25 cellular contexts compared by ENCODE assay signal in the genomic region with DNA sequence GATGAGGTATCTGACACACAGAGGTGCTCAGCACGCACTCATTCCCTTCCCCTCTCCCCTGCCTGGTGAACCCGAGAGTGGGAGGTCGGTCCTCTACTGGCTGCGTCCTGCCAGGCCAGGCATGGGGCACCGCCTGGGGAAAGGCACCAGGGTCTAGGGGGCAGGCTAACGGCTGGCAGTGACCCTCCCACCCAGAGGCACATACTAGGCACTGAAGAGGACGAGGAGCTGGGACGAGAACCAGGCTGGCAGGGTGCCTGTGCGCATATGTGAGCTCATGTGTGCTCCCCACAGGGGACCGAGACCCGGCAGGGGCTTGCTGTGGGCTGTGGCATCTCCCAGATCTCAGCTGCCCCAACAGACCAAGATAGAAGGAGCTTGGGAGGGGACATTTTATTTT.
DNase-seq lines count a peak whose midpoint lies in the region; TF ChIP-seq lines count a peak whose summit lies in the region.
"Had no signal": no experiment of that assay in that cellular context is flagged by ENCODE, and none has a peak within 500 bp of the region (broad histone marks: within the 10 kb centered on the region; RNA-seq: fewer than 3 reads in every experiment).

No MANE protein-coding gene starts in this region.

- DNase-seq in hepatocyte (ENCODE audit: low spot score), result no peak
- DNase-seq in smooth muscle cell (lab: John Stamatoyannopoulos, UW; ENCODE audit: unreplicated experiment), result no peak
- DNase-seq in foreskin fibroblast, result no peak
- no peak for DNase-seq in activated T-helper 1 cell treated with anti-CD3 and anti-CD28 coated beads, Interleukin-12 subunit alpha, Interleukin-12 subunit beta, Interleukin-2, Interleukin-4 antibody, amounts not matched to agents 30 ng/mL and 10 ng/mL and 1 ng/mL, durations not matched to agents 14 hours and 24 hours and 36 hours (ENCODE audit: low spot score)
- no peak for DNase-seq in tibial artery
- DNase-seq: activated CD4-positive, alpha-beta memory T cell treated with anti-CD3 and anti-CD28 coated beads for 36 hours; activated CD4-positive, CD25-positive, alpha-beta regulatory T cell treated with anti-CD3 and anti-CD28 coated beads, Interleukin-2, amount 50 U/mL, for 72 hours; activated naive CD4-positive, alpha-beta T cell treated with Interleukin-2 at 50 U/mL for 16 hours; COR-L47; Karpas-422; MV-4-11; NCI-H1436; NCI-H2081; NCI-H2227 treated with DMSO at 0.1 percent for 48 hours; NCI-H526; PC-9; stimulated activated naive CD4-positive, alpha-beta T cell had no signal

- WGBS in hepatocyte (ENCODE audit: low lambda C conversion rate, missing lambda C conversion rate), result 86% methylated on average over 11 of the region's 11 CpGs
- 88% methylated on average over 11 of the region's 11 CpGs for WGBS in smooth muscle cell (ENCODE audit: low lambda C conversion rate)

- H3K4me3 ChIP-seq in BLaER1, result no peak overlapping the region
- no peak overlapping the region for H3K4me3 ChIP-seq in hepatocyte
- no peak overlapping the region for H3K4me3 ChIP-seq in smooth muscle cell
- no peak overlapping the region for H3K4me3 ChIP-seq in foreskin fibroblast (ENCODE audit: low read depth in 1 of 2, low read length in 2 of 2)
- H3K4me3 ChIP-seq in tibial artery, result no peak overlapping the region
- H3K4me3 ChIP-seq: body of pancreas, GM12878, HAP-1, neural progenitor cell, PC-9 had no signal

- no peak for TF ChIP-seq CTCF in VCaP (conservative IDR thresholded peaks at IDR 0.05)
- TF ChIP-seq CTCF in hepatocyte (IDR thresholded peaks at IDR 0.05; ENCODE audit: poor library complexity), result no peak
- TF ChIP-seq CTCF in smooth muscle cell (IDR thresholded peaks at IDR 0.05; ENCODE audit: borderline replicate concordance, insufficient read depth, poor library complexity, severe bottlenecking), result no peak
- no peak for TF ChIP-seq CTCF in foreskin fibroblast (IDR thresholded peaks at IDR 0.05; ENCODE audit: low read depth, low read length)
- TF ChIP-seq CTCF in tibial artery (IDR thresholded peaks at IDR 0.05), result no peak

- H3K9me3 Mint-ChIP-seq in activated T-helper 1 cell treated with anti-CD3 and anti-CD28 coated beads, Interleukin-12 subunit alpha, Interleukin-12 subunit beta, Interleukin-2, Interleukin-4 antibody, amounts not matched to agents 30 ng/mL and 10 ng/mL and 1 ng/mL, durations not matched to agents 14 hours and 24 hours and 36 hours, result no peaks in the 10 kb centered on the region
- H3K9me3 Mint-ChIP-seq: activated CD4-positive, alpha-beta memory T cell treated with anti-CD3 and anti-CD28 coated beads for 36 hours; dendritic cell treated with granulocyte-macrophage colony-stimulating factor and Interleukin-4, amounts not matched to agents 40 ng/mL and 50 ng/mL, for 4 days; neural progenitor cell; T-helper 1 cell treated with Interleukin-12 subunit alpha and Interleukin-12 subunit beta and Interleukin-4 antibody, amounts not matched to agents 30 μg/mL and 1 μg/mL, for 36 hours had no signal

- no peaks in the 10 kb centered on the region for H3K9me2 ChIP-seq in hepatocyte (replicated peaks; ENCODE audit: insufficient read depth)

- H3K79me2 ChIP-seq in hepatocyte, result peaks cover 7% of the 10 kb centered on the region
- peaks cover 12% of the 10 kb centered on the region for H3K79me2 ChIP-seq in smooth muscle cell (ENCODE audit: low read depth)

- peak overlapping the region; percentile 25; the same call in 1 of the 2 replicates for H3K27ac ChIP-seq in BLaER1
- H3K27ac ChIP-seq in VCaP, result peak overlapping the region; percentile 94
- no peak overlapping the region for H3K27ac ChIP-seq in hepatocyte
- H3K27ac ChIP-seq in smooth muscle cell (ENCODE audit: low read depth), result no peak overlapping the region
- no peak overlapping the region for H3K27ac ChIP-seq in tibial artery
- H3K27ac ChIP-seq: neural progenitor cell, PC-9 had no signal

- H3K4me1 Mint-ChIP-seq in activated T-helper 1 cell treated with anti-CD3 and anti-CD28 coated beads, Interleukin-12 subunit alpha, Interleukin-12 subunit beta, Interleukin-2, Interleukin-4 antibody, amounts not matched to agents 30 ng/mL and 10 ng/mL and 1 ng/mL, durations not matched to agents 14 hours and 24 hours and 36 hours (ENCODE audit: low read depth), result peaks cover 37% of the 10 kb centered on the region

- peaks cover 6% of the 10 kb centered on the region for H3K36me3 Mint-ChIP-seq in activated T-helper 1 cell treated with anti-CD3 and anti-CD28 coated beads, Interleukin-12 subunit alpha, Interleukin-12 subunit beta, Interleukin-2, Interleukin-4 antibody, amounts not matched to agents 30 ng/mL and 10 ng/mL and 1 ng/mL, durations not matched to agents 14 hours and 24 hours and 36 hours (ENCODE audit: low read depth)
- H3K36me3 Mint-ChIP-seq: activated CD4-positive, alpha-beta memory T cell treated with anti-CD3 and anti-CD28 coated beads for 36 hours; neural progenitor cell had no signal

- H3K4me1 ChIP-seq in BLaER1, result peaks cover 99% of the 10 kb centered on the region
- H3K4me1 ChIP-seq in hepatocyte (ENCODE audit: insufficient read depth), result peaks cover 9% of the 10 kb centered on the region
- H3K4me1 ChIP-seq in smooth muscle cell (ENCODE audit: low read depth), result peaks cover 20% of the 10 kb centered on the region
- peaks cover 0 to 24% (median 2%) of the 10 kb centered on the region in 4 donors for H3K4me1 ChIP-seq in tibial artery

- H3K27me3 Mint-ChIP-seq in activated T-helper 1 cell treated with anti-CD3 and anti-CD28 coated beads, Interleukin-12 subunit alpha, Interleukin-12 subunit beta, Interleukin-2, Interleukin-4 antibody, amounts not matched to agents 30 ng/mL and 10 ng/mL and 1 ng/mL, durations not matched to agents 14 hours and 24 hours and 36 hours (ENCODE audit: insufficient read depth), result no peaks in the 10 kb centered on the region
- H3K27me3 Mint-ChIP-seq: activated CD4-positive, alpha-beta memory T cell treated with anti-CD3 and anti-CD28 coated beads for 36 hours; dendritic cell treated with granulocyte-macrophage colony-stimulating factor and Interleukin-4, amounts not matched to agents 40 ng/mL and 50 ng/mL, for 4 days had no signal

- H3K9me3 ChIP-seq in BLaER1 (peaks cover 6% of the 10 kb centered on the region; the same call in 1 of the 2 replicates), hepatocyte (ENCODE audit: low read depth) (no peaks in the 10 kb centered on the region), smooth muscle cell (replicated peaks; ENCODE audit: low read depth) (no peaks in the 10 kb centered on the region), tibial artery (no peaks in the 10 kb centered on the region)
- H3K9me3 ChIP-seq: body of pancreas, HAP-1 had no signal

- H3K27ac Mint-ChIP-seq in activated T-helper 1 cell treated with anti-CD3 and anti-CD28 coated beads, Interleukin-12 subunit alpha, Interleukin-12 subunit beta, Interleukin-2, Interleukin-4 antibody, amounts not matched to agents 30 ng/mL and 10 ng/mL and 1 ng/mL, durations not matched to agents 14 hours and 24 hours and 36 hours, result no peak overlapping the region
- H3K27ac Mint-ChIP-seq: activated CD4-positive, alpha-beta memory T cell treated with anti-CD3 and anti-CD28 coated beads for 36 hours; dendritic cell treated with granulocyte-macrophage colony-stimulating factor and Interleukin-4, amounts not matched to agents 40 ng/mL and 50 ng/mL, for 4 days; neural progenitor cell; T-helper 1 cell treated with Interleukin-12 subunit alpha and Interleukin-12 subunit beta and Interleukin-4 antibody, amounts not matched to agents 30 μg/mL and 1 μg/mL, for 36 hours had no signal

- H3K27me3 ChIP-seq in BLaER1 (no peaks in the 10 kb centered on the region), hepatocyte (no peaks in the 10 kb centered on the region), smooth muscle cell (ENCODE audit: low read depth) (no peaks in the 10 kb centered on the region), tibial artery (no peaks in the 10 kb centered on the region)
- H3K27me3 ChIP-seq: body of pancreas, neural progenitor cell had no signal

- H2AFZ ChIP-seq in hepatocyte (no peak overlapping the region), smooth muscle cell (ENCODE audit: low read depth) (no peak overlapping the region)
- H2AFZ ChIP-seq: neural progenitor cell, PC-9 had no signal

- no peak overlapping the region for H3K4me3 Mint-ChIP-seq in activated T-helper 1 cell treated with anti-CD3 and anti-CD28 coated beads, Interleukin-12 subunit alpha, Interleukin-12 subunit beta, Interleukin-2, Interleukin-4 antibody, amounts not matched to agents 30 ng/mL and 10 ng/mL and 1 ng/mL, durations not matched to agents 14 hours and 24 hours and 36 hours
- H3K4me3 Mint-ChIP-seq: activated CD4-positive, alpha-beta memory T cell treated with anti-CD3 and anti-CD28 coated beads for 36 hours; dendritic cell treated with granulocyte-macrophage colony-stimulating factor and Interleukin-4, amounts not matched to agents 40 ng/mL and 50 ng/mL, for 4 days; neural progenitor cell; T-helper 1 cell treated with Interleukin-12 subunit alpha and Interleukin-12 subunit beta and Interleukin-4 antibody, amounts not matched to agents 30 μg/mL and 1 μg/mL, for 36 hours had no signal

- H3K9ac ChIP-seq in BLaER1 (peak overlapping the region; percentile 28; the same call in 1 of the 2 replicates), smooth muscle cell (ENCODE audit: low read depth) (no peak overlapping the region)
- H3K9ac ChIP-seq: neural progenitor cell had no signal

- peaks cover 65% of the 10 kb centered on the region for H3K36me3 ChIP-seq in BLaER1
- no peaks in the 10 kb centered on the region for H3K36me3 ChIP-seq in hepatocyte (replicated peaks; ENCODE audit: insufficient read depth, low read depth)
- no peaks in the 10 kb centered on the region for H3K36me3 ChIP-seq in smooth muscle cell (ENCODE audit: low read depth)
- no peaks in the 10 kb centered on the region for H3K36me3 ChIP-seq in tibial artery
- H3K36me3 ChIP-seq: HAP-1, neural progenitor cell had no signal

- peak overlapping the region; percentile 47 for H3K4me2 ChIP-seq in BLaER1
- peak overlapping the region; percentile 29 for H3K4me2 ChIP-seq in hepatocyte
- H3K4me2 ChIP-seq in smooth muscle cell, result peak overlapping the region; percentile 64
- H3K4me2 ChIP-seq: neural progenitor cell, PC-9 had no signal

- peaks cover 100% of the 10 kb centered on the region for H4K20me1 ChIP-seq in BLaER1
- no peaks in the 10 kb centered on the region for H4K20me1 ChIP-seq in hepatocyte (ENCODE audit: insufficient read depth, poor library complexity, severe bottlenecking)
- H4K20me1 ChIP-seq in smooth muscle cell (ENCODE audit: low read depth), result peaks cover 89% of the 10 kb centered on the region

- H3F3A ChIP-seq in smooth muscle cell (ENCODE audit: low read depth), result peaks cover 14% of the 10 kb centered on the region

- intact Hi-C loops in activated T-helper 1 cell treated with anti-CD3 and anti-CD28 coated beads, Interleukin-12 subunit alpha, Interleukin-12 subunit beta, Interleukin-2, Interleukin-4 antibody, amounts not matched to agents 30 ng/mL and 10 ng/mL and 1 ng/mL, durations not matched to agents 14 hours and 24 hours and 36 hours (cut with micrococcal nuclease), result no loop called here
- intact Hi-C loops in tibial artery (cut with DNase I; ENCODE audit: low total_unique reads), result loop anchor here (10.0 kb wide), 1 partner anchor 92 kb away; no protein-coding TSS in a partner anchor

Comparison
In these comparisons a context has a peak if more than half of its experiments do, and no peak if none do; other contexts are left out.
1. H3K27ac ChIP-seq: peak in BLaER1 (single experiment) and VCaP (single experiment); none in hepatocyte (single experiment), smooth muscle cell (single experiment) and tibial artery (0 of 2).
2. Peak in every context shown above with its lines, with median percentiles within 50 percentile points of each other: H3K4me2 ChIP-seq.